Comparison of ENCODE assay signal across 18 cellular contexts in genomic region chr3:8482263-8482662, GRCh38. TPM values are rescaled to one million over a fixed set of nuclear protein-coding genes. Genes with fewer than 3 reads are reported as not detected.
DNase-seq lines count a peak whose midpoint lies in the region; FAIRE-seq and TF ChIP-seq lines count a peak whose summit lies in the region.
"Had no signal": no experiment of that assay in that cellular context is flagged by ENCODE, and none has a peak within 500 bp of the region (broad histone marks: within the 10 kb centered on the region; RNA-seq: fewer than 3 reads in every experiment).

No MANE protein-coding gene starts in this region.

- H2AFZ ChIP-seq in endothelial cell of umbilical vein (ENCODE audit: low read depth, low read length), result no peak overlapping the region

- FAIRE-seq in endothelial cell of umbilical vein (lab: Jason Lieb, UNC), result no peak

- H3K9ac ChIP-seq in endothelial cell of umbilical vein (replicated peaks; ENCODE audit: extremely low read depth, insufficient read depth, low read length) (no peak overlapping the region), mesendoderm (ENCODE audit: low read length) (no peak overlapping the region), subcutaneous abdominal adipose tissue (ENCODE audit: low read length in 5 of 5) (no peak overlapping the region)

- no peaks in the 10 kb centered on the region for H3K79me1 ChIP-seq in mesendoderm (ENCODE audit: low read length)

- no peaks in the 10 kb centered on the region for H3K27me3 ChIP-seq in SJCRH30
- no peaks in the 10 kb centered on the region for H3K27me3 ChIP-seq in endothelial cell of umbilical vein (ENCODE audit: control insufficient read depth in 2 of 2, insufficient read depth in 2 of 2, low read length in 2 of 2)
- H3K27me3 ChIP-seq in mesendoderm (ENCODE audit: insufficient read depth, low read length, poor library complexity), result no peaks in the 10 kb centered on the region
- no peaks in the 10 kb centered on the region for H3K27me3 ChIP-seq in subcutaneous abdominal adipose tissue (ENCODE audit: control insufficient read depth in 5 of 5, insufficient read depth in 4 of 5, low read length in 5 of 5)
- H3K27me3 ChIP-seq in CD8-positive, alpha-beta memory T cell (ENCODE audit: insufficient read depth, low read length, poor library complexity, severe bottlenecking), result no peaks in the 10 kb centered on the region
- H3K27me3 ChIP-seq: foreskin keratinocyte had no signal

- no peak overlapping the region for H3K4me3 Mint-ChIP-seq in CD8-positive, alpha-beta memory T cell
- H3K4me3 Mint-ChIP-seq: activated naive CD4-positive, alpha-beta T cell treated with anti-CD3 and anti-CD28 coated beads, Interleukin-2, amount 10 ng/mL, durations not matched to agents 7 days and 5 days; effector memory CD8-positive, alpha-beta T cell; stimulated activated naive CD8-positive, alpha-beta T cell treated with anti-CD3 and anti-CD28 coated beads, Interleukin-15, amount 100 ng/mL, for 72 hours had no signal

- H3K27ac ChIP-seq in SJCRH30 (peak overlapping the region; percentile 90), endothelial cell of umbilical vein (ENCODE audit: insufficient read depth, low read depth, low read length) (peak overlapping the region; percentile 66), mesendoderm (ENCODE audit: low read depth, low read length) (peak overlapping the region; percentile 2), subcutaneous abdominal adipose tissue (ENCODE audit: low read depth, low read length) (peak overlapping the region; percentile 45)
- H3K27ac ChIP-seq in CD8-positive, alpha-beta memory T cell (ENCODE audit: low read depth, low read length), result no peak overlapping the region
- H3K27ac ChIP-seq: foreskin keratinocyte had no signal

- CTCF ChIA-PET in endothelial cell of umbilical vein (lab: Charles Lee), result interaction anchor here (1.4 to 2.6 kb wide), 4 partner anchors 18 to 40 kb away, joined by 3 to 19 read pairs (median 8); partner anchors contain the start of gene LMCD1
- CTCF ChIA-PET in CD8-positive, alpha-beta memory T cell (lab: Charles Lee), result no interaction called here

- no peak overlapping the region for H4K8ac ChIP-seq in mesendoderm (ENCODE audit: low read depth, low read length)

- peaks cover 0 to 2% (median 0%) of the 10 kb centered on the region in 3 donors for H3K36me3 Mint-ChIP-seq in CD8-positive, alpha-beta memory T cell
- H3K36me3 Mint-ChIP-seq: activated naive CD4-positive, alpha-beta T cell treated with anti-CD3 and anti-CD28 coated beads, Interleukin-2, amount 10 ng/mL, durations not matched to agents 7 days and 5 days had no signal

- no peak for DNase-seq in SJCRH30
- peak; percentile 92 for DNase-seq in endothelial cell of umbilical vein (ENCODE audit: low read depth, low spot score)
- DNase-seq in mesendoderm, result no peak
- DNase-seq in GM19238 (ENCODE audit: insufficient read length, low spot score), result no peak
- no peak for DNase-seq in CD8-positive, alpha-beta memory T cell
- DNase-seq in stimulated activated CD4-positive, alpha-beta T cell treated with anti-CD3 and anti-CD28 coated beads, Interleukin-1b, Interleukin-23, amount 100 ng/mL, for 48 hours, result no peak
- no peak for DNase-seq in activated CD8-positive, alpha-beta memory T cell treated with anti-CD3 and anti-CD28 coated beads for 24 hours
- DNase-seq: activated CD4-positive, alpha-beta T cell treated with anti-CD3 and anti-CD28 coated beads for 4 hours; activated naive CD4-positive, alpha-beta T cell treated with anti-CD3 and anti-CD28 coated beads, Interleukin-2, amount 10 ng/mL, durations not matched to agents 7 days and 5 days; activated T-cell treated with anti-CD3 and anti-CD28 coated beads for 4 hours; effector memory CD8-positive, alpha-beta T cell; foreskin keratinocyte; NCI-H1105; nucleus accumbens; SIG-M5; stimulated activated naive CD8-positive, alpha-beta T cell treated with anti-CD3 and anti-CD28 coated beads, Interleukin-15, amount 100 ng/mL, for 72 hours; T-helper 9 cell had no signal

- H2AK5ac ChIP-seq in mesendoderm (ENCODE audit: low read length), result no peak overlapping the region

- H3K36me3 ChIP-seq in SJCRH30 (no peaks in the 10 kb centered on the region), endothelial cell of umbilical vein (ENCODE audit: control insufficient read depth in 2 of 2, extremely low read depth in 1 of 2, insufficient read depth in 2 of 2, low read length in 2 of 2) (no peaks in the 10 kb centered on the region), mesendoderm (ENCODE audit: control insufficient read depth, insufficient read depth, low read length) (no peaks in the 10 kb centered on the region), subcutaneous abdominal adipose tissue (ENCODE audit: control insufficient read depth in 5 of 5, insufficient read depth in 5 of 5, low read length in 5 of 5) (no peaks in the 10 kb centered on the region)
- no peaks in the 10 kb centered on the region for H3K36me3 ChIP-seq in CD8-positive, alpha-beta memory T cell (ENCODE audit: insufficient read depth, low read length)

- H3K4me3 ChIP-seq in SJCRH30, result no peak overlapping the region
- no peak overlapping the region for H3K4me3 ChIP-seq in endothelial cell of umbilical vein (replicated peaks in 1 of 3; ENCODE audit: insufficient read depth in 1 of 3, low read depth in 1 of 3, low read length in 3 of 3)
- H3K4me3 ChIP-seq in mesendoderm (ENCODE audit: low read length), result no peak overlapping the region
- H3K4me3 ChIP-seq in subcutaneous abdominal adipose tissue (ENCODE audit: low read depth in 1 of 5, low read length in 5 of 5), result no peak overlapping the region
- no peak overlapping the region for H3K4me3 ChIP-seq in CD8-positive, alpha-beta memory T cell (ENCODE audit: low read length)

- no peak for TF ChIP-seq CTCF in endothelial cell of umbilical vein (IDR thresholded peaks at IDR 0.05; ENCODE audit: extremely low read depth in 1 of 2, insufficient read depth in 1 of 2, low read depth in 1 of 2, low read length in 2 of 2)

- no peak overlapping the region for H3K4me2 ChIP-seq in endothelial cell of umbilical vein (ENCODE audit: insufficient read depth, low read length)
- H3K4me2 ChIP-seq in mesendoderm (ENCODE audit: low read length), result no peak overlapping the region

- H3K4me1 Mint-ChIP-seq in CD8-positive, alpha-beta memory T cell, result no peaks in the 10 kb centered on the region
- H3K4me1 Mint-ChIP-seq: activated naive CD4-positive, alpha-beta T cell treated with anti-CD3 and anti-CD28 coated beads, Interleukin-2, amount 10 ng/mL, durations not matched to agents 7 days and 5 days; stimulated activated naive CD8-positive, alpha-beta T cell treated with anti-CD3 and anti-CD28 coated beads, Interleukin-15, amount 100 ng/mL, for 72 hours had no signal

- dilution Hi-C loops in endothelial cell of umbilical vein (cut with MboI; ENCODE audit: extremely low pct_ligation_motif_present, low sequenced_read_pairs), result no loop called here

- WGBS in mesendoderm (ENCODE audit: extremely low coverage, insufficient coverage, low lambda C conversion rate), result no CpG with 5 or more reads among the region's 2 CpGs

- no peak overlapping the region for H2BK15ac ChIP-seq in mesendoderm (replicated peaks; ENCODE audit: low read depth)

- H3K27me3 Mint-ChIP-seq in CD8-positive, alpha-beta memory T cell, result no peaks in the 10 kb centered on the region
- H3K27me3 Mint-ChIP-seq: activated naive CD4-positive, alpha-beta T cell treated with anti-CD3 and anti-CD28 coated beads, Interleukin-2, amount 10 ng/mL, durations not matched to agents 7 days and 5 days; effector memory CD8-positive, alpha-beta T cell; stimulated activated naive CD8-positive, alpha-beta T cell treated with anti-CD3 and anti-CD28 coated beads, Interleukin-15, amount 100 ng/mL, for 72 hours had no signal

- POLR2A ChIA-PET in endothelial cell of umbilical vein (lab: Charles Lee), result interaction anchor here (2.0 kb wide), 1 partner anchor 19 kb away, joined by 9 read pairs; the partner anchor contains the start of gene LMCD1
- POLR2A ChIA-PET in CD8-positive, alpha-beta memory T cell (lab: Charles Lee), result no interaction called here

- H3K9me3 ChIP-seq in SJCRH30 (replicated peaks), result peaks cover 7% of the 10 kb centered on the region; the same call in 1 of the 2 replicates
- H3K9me3 ChIP-seq in endothelial cell of umbilical vein (replicated peaks; ENCODE audit: control insufficient read depth, insufficient read depth, low read length), result no peaks in the 10 kb centered on the region
- H3K9me3 ChIP-seq in subcutaneous abdominal adipose tissue (ENCODE audit: control insufficient read depth in 5 of 5, low read length in 5 of 5), result peaks cover 0 to 7% (median 3%) of the 10 kb centered on the region in 5 donors
- no peaks in the 10 kb centered on the region for H3K9me3 ChIP-seq in CD8-positive, alpha-beta memory T cell (ENCODE audit: low read length)

- H3K4me1 ChIP-seq in SJCRH30, result peaks cover 24% of the 10 kb centered on the region
- H3K4me1 ChIP-seq in endothelial cell of umbilical vein (ENCODE audit: control insufficient read depth, extremely low read depth, insufficient read depth, low read length), result peaks cover 16% of the 10 kb centered on the region
- H3K4me1 ChIP-seq in mesendoderm (ENCODE audit: control insufficient read depth, low read depth, low read length), result no peaks in the 10 kb centered on the region
- H3K4me1 ChIP-seq in subcutaneous abdominal adipose tissue (ENCODE audit: control insufficient read depth in 5 of 5, insufficient read depth in 5 of 5, low read length in 5 of 5), result peaks cover 0 to 28% (median 18%) of the 10 kb centered on the region in 5 donors
- H3K4me1 ChIP-seq in CD8-positive, alpha-beta memory T cell (ENCODE audit: insufficient read depth, low read length), result no peaks in the 10 kb centered on the region
- H3K4me1 ChIP-seq: foreskin keratinocyte had no signal

- no peak overlapping the region for H3K4ac ChIP-seq in mesendoderm (ENCODE audit: low read depth, low read length)

- BruUV-seq in endothelial cell of umbilical vein (replicated peaks; lab: Mats Ljungman, UMichigan), result no TSS peak

- H2BK120ac ChIP-seq in mesendoderm (ENCODE audit: low read depth, low read length), result peak overlapping the region; percentile 36

- no peak overlapping the region for H3K23ac ChIP-seq in mesendoderm (ENCODE audit: low read length)

- no peaks in the 10 kb centered on the region for H3K9me1 ChIP-seq in endothelial cell of umbilical vein (replicated peaks; ENCODE audit: control insufficient read depth, extremely low read depth, insufficient read depth, low read length)

- no peak overlapping the region for H3K56ac ChIP-seq in mesendoderm (ENCODE audit: low read length)

- no peak overlapping the region for H4K5ac ChIP-seq in mesendoderm (ENCODE audit: low read length)

- H3K9me3 Mint-ChIP-seq in CD8-positive, alpha-beta memory T cell, result no peaks in the 10 kb centered on the region
- H3K9me3 Mint-ChIP-seq: activated naive CD4-positive, alpha-beta T cell treated with anti-CD3 and anti-CD28 coated beads, Interleukin-2, amount 10 ng/mL, durations not matched to agents 7 days and 5 days; effector memory CD8-positive, alpha-beta T cell; stimulated activated naive CD8-positive, alpha-beta T cell treated with anti-CD3 and anti-CD28 coated beads, Interleukin-15, amount 100 ng/mL, for 72 hours had no signal

- H2BK5ac ChIP-seq in mesendoderm (ENCODE audit: low read length), result no peak overlapping the region

- H3K79me2 ChIP-seq in endothelial cell of umbilical vein (ENCODE audit: control insufficient read depth, insufficient read depth, low read length) (no peaks in the 10 kb centered on the region), mesendoderm (ENCODE audit: control insufficient read depth, insufficient read depth, low read length) (no peaks in the 10 kb centered on the region)

- intact Hi-C loops in endothelial cell of umbilical vein (cut with micrococcal nuclease), result no loop called here

- H3K27ac Mint-ChIP-seq in CD8-positive, alpha-beta memory T cell, result peak overlapping the region in 1 of 8 donors; percentile 31
- H3K27ac Mint-ChIP-seq: activated naive CD4-positive, alpha-beta T cell treated with anti-CD3 and anti-CD28 coated beads, Interleukin-2, amount 10 ng/mL, durations not matched to agents 7 days and 5 days; effector memory CD8-positive, alpha-beta T cell; stimulated activated naive CD8-positive, alpha-beta T cell treated with anti-CD3 and anti-CD28 coated beads, Interleukin-15, amount 100 ng/mL, for 72 hours had no signal

- peak overlapping the region; percentile 14 for H3K18ac ChIP-seq in mesendoderm (ENCODE audit: low read length)

- no peak for TF ChIP-seq POLR2A in endothelial cell of umbilical vein (IDR thresholded peaks at IDR 0.05; ENCODE audit: low read depth, low read length)

- H4K20me1 ChIP-seq in endothelial cell of umbilical vein (replicated peaks; ENCODE audit: control insufficient read depth, extremely low read depth, insufficient read depth, low read length), result no peaks in the 10 kb centered on the region

RNA-seq across cellular contexts. Expression of gene LMCD1, which starts 19.4 kb away (rescaled TPM):
- total RNA-seq in SJCRH30 (2014; rRNA removed; shearing (Covaris generic)), result 59.6 and 69.8 TPM in 2 replicates
- 11.1 and 14.5 TPM in 2 replicates for total RNA-seq in endothelial cell of umbilical vein
- 7.6 and 11.4 TPM in 2 replicates for polyA plus RNA-seq in endothelial cell of umbilical vein
- polyA plus RNA-seq in endothelial cell of umbilical vein (2011; cell fraction: cytosol; rRNA removed), result 10.9 and 12.3 TPM in 2 replicates
- 11.8 and 12.1 TPM in 2 replicates for polyA plus RNA-seq in endothelial cell of umbilical vein (2011; cell fraction: nucleus; rRNA removed)
- polyA plus RNA-seq in endothelial cell of umbilical vein (2012), result 11.6 and 15.5 TPM in 2 replicates
- 5.8 and 12.4 TPM in 2 replicates for polyA minus RNA-seq in endothelial cell of umbilical vein
- not detected for polyA minus RNA-seq in endothelial cell of umbilical vein (2011; cell fraction: cytosol; rRNA and poly(A)+ RNA removed)
- 10.3 and 13.6 TPM in 2 replicates for polyA minus RNA-seq in endothelial cell of umbilical vein (2011; cell fraction: nucleus; rRNA and poly(A)+ RNA removed)
- polyA plus RNA-seq in mesendoderm (2013, experiment 1 of 2), result 7.2 TPM
- 7.6 TPM for polyA plus RNA-seq in mesendoderm (2013, experiment 2 of 2)
- total RNA-seq in CD8-positive, alpha-beta memory T cell, result 1 to 10 TPM; 2.0 to 2.6 TPM
- polyA plus RNA-seq in CD8-positive, alpha-beta memory T cell, result 0.83 TPM
